Comparison of ENCODE assay signal across 1 cellular context in genomic region chr15:78317145-78317836, GRCh38.
TF ChIP-seq lines count a peak whose summit lies in the region.

No MANE protein-coding gene starts in this region.

TF ChIP-seq in GM12878, 131 proteins besides CTCF, POLR2A, EP300 and RAD21:
- TF ChIP-seq ZNF24 (IDR thresholded peaks at IDR 0.05) (peak; percentile 99), SKIL (IDR thresholded peaks at IDR 0.05; ENCODE audit: low read depth, poor library complexity, severe bottlenecking) (no peak), HDAC2 (IDR thresholded peaks at IDR 0.05) (no peak), PAX8 (IDR thresholded peaks at IDR 0.05) (no peak), YY1 (IDR thresholded peaks at IDR 0.05; ENCODE audit: low read depth, low read length) (0 out of 2 replicates have a peak, but pooled peaks have one; percentile 12)
